Comparison of ENCODE assay signal across 8 cellular contexts in the genomic region with DNA sequence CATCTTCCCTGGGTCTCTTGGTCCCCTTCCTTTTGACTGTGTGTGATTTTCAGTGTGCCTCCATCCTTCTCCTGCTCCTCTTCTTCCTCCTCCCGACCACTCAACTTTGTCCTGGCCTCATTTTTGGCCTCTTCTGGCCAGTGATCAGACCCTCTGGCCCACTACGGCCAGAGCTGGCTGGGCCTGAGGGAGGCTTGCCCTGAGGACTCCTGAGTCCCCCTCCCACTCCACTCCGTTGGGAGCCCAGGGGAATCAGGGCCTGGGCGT. TPM values are rescaled to one million over a fixed set of nuclear protein-coding genes. Genes with fewer than 3 reads are reported as not detected.
DNase-seq lines count a peak whose midpoint lies in the region; ATAC-seq, FAIRE-seq and TF ChIP-seq lines count a peak whose summit lies in the region.

No MANE protein-coding gene starts in this region.

- no peaks in the 10 kb centered on the region for H3K9me3 Mint-ChIP-seq in activated CD4-positive, alpha-beta memory T cell treated with anti-CD3 and anti-CD28 coated beads for 36 hours

- H3K27ac Mint-ChIP-seq in activated CD4-positive, alpha-beta memory T cell treated with anti-CD3 and anti-CD28 coated beads for 36 hours = no peak overlapping the region

- no peaks in the 10 kb centered on the region for H3K27me3 Mint-ChIP-seq in activated CD4-positive, alpha-beta memory T cell treated with anti-CD3 and anti-CD28 coated beads for 36 hours

- H2AFZ ChIP-seq in GM23248 = no peak overlapping the region

- ATAC-seq in GM21825 (IDR thresholded peaks at IDR 0.05; ENCODE audit: unreplicated experiment) = no peak

- no peaks in the 10 kb centered on the region for H3K36me3 Mint-ChIP-seq in activated CD4-positive, alpha-beta memory T cell treated with anti-CD3 and anti-CD28 coated beads for 36 hours

- no peak overlapping the region for H3K4me3 ChIP-seq in GM23248
- peak overlapping the region; percentile 27 for H3K4me3 ChIP-seq in iPS-11a (ENCODE audit: low read depth, low read length)
- H3K4me3 ChIP-seq in small intestine (ENCODE audit: low read depth in 1 of 2, low read length in 2 of 2) = peak overlapping the region; percentile 61 to 88

- 73 to 76% methylated on average over 4 of the region's 4 CpGs for WGBS in GM23248 (ENCODE audit: low coverage in 1 of 2, low lambda C conversion rate in 2 of 2, missing lambda C conversion rate in 2 of 2), 2 experiments
- 6 to 44% (median 43%) methylated on average over 4 of the region's 4 CpGs for WGBS in small intestine, 3 donors

- H3K27ac ChIP-seq in GM23248 (no peak overlapping the region), small intestine (ENCODE audit: low read depth in 1 of 2, low read length in 1 of 2) (peak overlapping the region; percentile 92 to 94)

- peak overlapping the region; percentile 66 for H3K4me3 Mint-ChIP-seq in activated CD4-positive, alpha-beta memory T cell treated with anti-CD3 and anti-CD28 coated beads for 36 hours

- H3K9ac ChIP-seq in GM23248 = peak overlapping the region; percentile 74; the same call in 1 of the 2 replicates

- in situ Hi-C loops in GM23248 (cut with MboI) = no loop called here

- H3K27me3 ChIP-seq in GM23248 (replicated peaks; ENCODE audit: insufficient read depth) (no peaks in the 10 kb centered on the region), small intestine (ENCODE audit: control insufficient read depth in 2 of 2, insufficient read depth in 2 of 2, low read length in 2 of 2) (no peaks in the 10 kb centered on the region)

- peaks cover 25% of the 10 kb centered on the region for H3K79me2 ChIP-seq in GM23248 (ENCODE audit: insufficient read depth)

- no peak overlapping the region for H3K4me2 ChIP-seq in GM23248 (ENCODE audit: unreplicated experiment)

- no peak for FAIRE-seq in small intestine (lab: Jason Lieb, UNC)

- CTCF ChIA-PET in activated CD4-positive, alpha-beta memory T cell treated with anti-CD3 and anti-CD28 coated beads for 36 hours (lab: Charles Lee) = interaction anchor here (1.7 kb wide), 1 partner anchor 61 kb away, joined by 7 read pairs; no protein-coding TSS in a partner anchor

- peaks cover 27% of the 10 kb centered on the region for H3K4me1 Mint-ChIP-seq in activated CD4-positive, alpha-beta memory T cell treated with anti-CD3 and anti-CD28 coated beads for 36 hours (ENCODE audit: low read depth)

- DNase-seq in GM23248 = no peak
- DNase-seq in activated CD4-positive, alpha-beta memory T cell treated with anti-CD3 and anti-CD28 coated beads for 36 hours = no peak
- DNase-seq in small intestine = no peak
- DNase-seq in activated CD4-positive, CD25-positive, alpha-beta regulatory T cell (lab: John Stamatoyannopoulos, UW) = no peak
- DNase-seq in GM20000 (ENCODE audit: low spot score) = no peak
- no peak for DNase-seq in NCI-H1417 treated with DMSO at 0.1 percent for 48 hours (lab: John Stamatoyannopoulos, UW)

- POLR2A ChIA-PET in activated CD4-positive, alpha-beta memory T cell treated with anti-CD3 and anti-CD28 coated beads for 36 hours (lab: Charles Lee) = no interaction called here

- no peaks in the 10 kb centered on the region for H3K36me3 ChIP-seq in GM23248 (ENCODE audit: low read depth)
- H3K36me3 ChIP-seq in small intestine (ENCODE audit: control insufficient read depth in 2 of 2, insufficient read depth in 2 of 2, low read length in 2 of 2) = no peaks in the 10 kb centered on the region

- H3F3A ChIP-seq in GM23248 (ENCODE audit: insufficient read depth) = peaks cover 30% of the 10 kb centered on the region

- no peaks in the 10 kb centered on the region for H3K9me2 ChIP-seq in GM23248 (ENCODE audit: insufficient read depth)

- H3K9me3 ChIP-seq in GM23248 (ENCODE audit: low read depth) (no peaks in the 10 kb centered on the region), small intestine (ENCODE audit: control insufficient read depth, low read depth) (no peaks in the 10 kb centered on the region)

- TF ChIP-seq CTCF in GM20000 (IDR thresholded peaks at IDR 0.05; ENCODE audit: extremely low read depth, missing control alignments) = no peak

- no peaks in the 10 kb centered on the region for H4K20me1 ChIP-seq in GM23248 (ENCODE audit: insufficient read depth)

- peaks cover 29% of the 10 kb centered on the region for H3K4me1 ChIP-seq in GM23248 (ENCODE audit: insufficient read depth)
- peaks cover 0 to 3% of the 10 kb centered on the region in 2 donors for H3K4me1 ChIP-seq in small intestine (ENCODE audit: control insufficient read depth in 2 of 2, insufficient read depth in 1 of 2, low read depth in 1 of 2, low read length in 1 of 2)

- intact Hi-C loops in activated CD4-positive, alpha-beta memory T cell treated with anti-CD3 and anti-CD28 coated beads for 36 hours (cut with micrococcal nuclease) = no loop called here

RNA-seq across cellular contexts. Expression of gene DDR1, which starts 0.9 kb away (rescaled TPM):
- total RNA-seq in GM23248 (2014; rRNA removed; shearing (Covaris generic)) = 23.1 and 27.0 TPM in 2 replicates
- polyA plus RNA-seq in GM23248 (2016; fragmentation: Nextera tagmentation; extraction: Ambion mirVana) = 16.9 and 17.5 TPM in 2 replicates
- total RNA-seq in activated CD4-positive, alpha-beta memory T cell treated with anti-CD3 and anti-CD28 coated beads for 36 hours = 1 to 10 TPM; 8.1 to 8.7 TPM
- 10 to 100 TPM; 45.7 to 73.4 (median 59.5) TPM for polyA plus RNA-seq in small intestine

RNA-seq across cellular contexts. Expression of gene GTF2H4, which starts 24.6 kb away (rescaled TPM):
- 12.8 and 21.7 TPM in 2 replicates for total RNA-seq in GM23248 (2014; rRNA removed; shearing (Covaris generic))
- 5.3 and 5.4 TPM in 2 replicates for polyA plus RNA-seq in GM23248 (2016; fragmentation: Nextera tagmentation; extraction: Ambion mirVana)
- 10 to 100 TPM; 35.2 to 39.2 TPM for total RNA-seq in activated CD4-positive, alpha-beta memory T cell treated with anti-CD3 and anti-CD28 coated beads for 36 hours
- 10 to 100 TPM; 21.5 to 22.2 (median 22.1) TPM for polyA plus RNA-seq in small intestine

RNA-seq across cellular contexts. Expression of gene VARS2, which starts 30.6 kb away (rescaled TPM):
- total RNA-seq in GM23248 (2014; rRNA removed; shearing (Covaris generic)) = 11.9 and 20.8 TPM in 2 replicates
- polyA plus RNA-seq in GM23248 (2016; fragmentation: Nextera tagmentation; extraction: Ambion mirVana) (8.5 and 9.9 TPM in 2 replicates), small intestine (10 to 100 TPM; 25.4 to 54.9 (median 42.0) TPM)
- total RNA-seq in activated CD4-positive, alpha-beta memory T cell treated with anti-CD3 and anti-CD28 coated beads for 36 hours = 10 to 100 TPM; 56.9 to 68.9 TPM

RNA-seq across cellular contexts. Expression of gene SFTA2, which starts 48.6 kb away (rescaled TPM):
- not detected in 2 replicates for total RNA-seq in GM23248 (2014; rRNA removed; shearing (Covaris generic))
- polyA plus RNA-seq in GM23248 (2016; fragmentation: Nextera tagmentation; extraction: Ambion mirVana) = not detected in 2 replicates
- total RNA-seq in activated CD4-positive, alpha-beta memory T cell treated with anti-CD3 and anti-CD28 coated beads for 36 hours = not detected
- 1 to 10 TPM in 2 of 3 donors, not detected in 1; 1.6 to 3.2 TPM for polyA plus RNA-seq in small intestine

RNA-seq across cellular contexts. Expression of gene MUCL3, which starts 57.4 kb away (rescaled TPM):
- not detected in 2 replicates for total RNA-seq in GM23248 (2014; rRNA removed; shearing (Covaris generic))
- polyA plus RNA-seq in GM23248 (2016; fragmentation: Nextera tagmentation; extraction: Ambion mirVana) = not detected in 2 replicates
- not detected for total RNA-seq in activated CD4-positive, alpha-beta memory T cell treated with anti-CD3 and anti-CD28 coated beads for 36 hours
- polyA plus RNA-seq in small intestine = 1 to 10 TPM in 2 of 3 donors, under 1 TPM in 1; 0.01 to 1.1 (median 1.1) TPM
